Comparison of ENCODE assay signal across 8 cellular contexts in genomic region chr19:15379083-15379995, GRCh38. TPM values are rescaled to one million over a fixed set of nuclear protein-coding genes. Genes with fewer than 3 reads are reported as not detected.
A peak's percentile ranks its signal among the peaks of the same experiment; 100 is the strongest.
DNase-seq lines count a peak whose midpoint lies in the region; ATAC-seq and TF ChIP-seq lines count a peak whose summit lies in the region.

AKAP8 (minus strand) TSS chr19:15379787; CDS start chr19:15379731, 56 bp downstream.

- H3K9me3 ChIP-seq in CD4-positive, alpha-beta T cell (ENCODE audit: control insufficient read depth, low read length), result no peaks in the 10 kb centered on the region
- H3K9me3 ChIP-seq in liver (ENCODE audit: control insufficient read depth in 4 of 4, low read length in 3 of 4), result no peaks in the 10 kb centered on the region

- peaks cover 18 to 44% (median 35%) of the 10 kb centered on the region in 4 donors for H3K4me1 ChIP-seq in liver (ENCODE audit: control insufficient read depth in 4 of 4, insufficient read depth in 4 of 4, low read length in 3 of 4)

- peak within 1 kb of the TSS; percentile 97 for H3K27ac Mint-ChIP-seq in CD4-positive, alpha-beta T cell
- peak within 1 kb of the TSS; percentile 96 for H3K27ac Mint-ChIP-seq in activated CD4-positive, alpha-beta memory T cell treated with anti-CD3 and anti-CD28 coated beads for 36 hours

- H3K9me3 Mint-ChIP-seq in CD4-positive, alpha-beta T cell, result no peaks in the 10 kb centered on the region
- H3K9me3 Mint-ChIP-seq in activated CD4-positive, alpha-beta memory T cell treated with anti-CD3 and anti-CD28 coated beads for 36 hours, result no peaks in the 10 kb centered on the region

- peaks cover 48% of the 10 kb centered on the region for H3K4me1 Mint-ChIP-seq in CD4-positive, alpha-beta T cell (ENCODE audit: low read depth)
- peaks cover 42% of the 10 kb centered on the region for H3K4me1 Mint-ChIP-seq in activated CD4-positive, alpha-beta memory T cell treated with anti-CD3 and anti-CD28 coated beads for 36 hours (ENCODE audit: low read depth)

- POLR2A ChIA-PET in CD4-positive, alpha-beta T cell (lab: Charles Lee), result interaction anchor here (0.6 to 4.6 kb wide), 54 partner anchors 8 to 1847 kb away, joined by 3 to 208 read pairs (median 5); partner anchors contain the start of genes AKAP8L, AP1M1, ASF1B and BRD4
- POLR2A ChIA-PET in activated CD4-positive, alpha-beta memory T cell treated with anti-CD3 and anti-CD28 coated beads for 36 hours (lab: Charles Lee), result interaction anchor here (0.5 to 3.6 kb wide), 26 partner anchors 18 to 180 kb away, joined by 3 to 51 read pairs (median 4); partner anchors contain the start of genes AKAP8L and BRD4

- H3K4me3 Mint-ChIP-seq in CD4-positive, alpha-beta T cell, result peak within 1 kb of the TSS; percentile 100
- H3K4me3 Mint-ChIP-seq in activated CD4-positive, alpha-beta memory T cell treated with anti-CD3 and anti-CD28 coated beads for 36 hours, result peak within 1 kb of the TSS; percentile 95

- intact Hi-C loops in CD4-positive, alpha-beta T cell (cut with DNase I, micrococcal nuclease), result loop anchor here (1.0 to 5.0 kb wide), 8 partner anchors 40 to 177 kb away; partner anchors contain the start of gene BRD4 (in 1 of the 2)
- intact Hi-C loops in activated CD4-positive, alpha-beta memory T cell treated with anti-CD3 and anti-CD28 coated beads for 36 hours (cut with micrococcal nuclease), result loop anchor here (1.0 to 5.0 kb wide), 4 partner anchors 40 to 254 kb away; a partner anchor contains a TSS

- peaks cover 0 to 5% (median 2%) of the 10 kb centered on the region in 4 donors for H3K36me3 ChIP-seq in liver (ENCODE audit: control insufficient read depth in 4 of 4, insufficient read depth in 3 of 4, low read depth in 1 of 4, low read length in 3 of 4)

- TF ChIP-seq CTCF in CD4-positive, alpha-beta T cell (IDR thresholded peaks at IDR 0.05), result no peak
- TF ChIP-seq CTCF in liver (IDR thresholded peaks at IDR 0.05; ENCODE audit: low read depth, low read length, missing input control), result no peak

- H3K27me3 Mint-ChIP-seq in CD4-positive, alpha-beta T cell, result no peaks in the 10 kb centered on the region
- peaks cover 2% of the 10 kb centered on the region for H3K27me3 Mint-ChIP-seq in activated CD4-positive, alpha-beta memory T cell treated with anti-CD3 and anti-CD28 coated beads for 36 hours

- H3K36me3 Mint-ChIP-seq in CD4-positive, alpha-beta T cell (ENCODE audit: low read depth), result peaks cover 24% of the 10 kb centered on the region
- H3K36me3 Mint-ChIP-seq in activated CD4-positive, alpha-beta memory T cell treated with anti-CD3 and anti-CD28 coated beads for 36 hours, result peaks cover 6% of the 10 kb centered on the region

- H3K4me3 ChIP-seq in liver (ENCODE audit: low read depth in 1 of 3, low read length in 3 of 3), result peak within 1 kb of the TSS; percentile 85 to 98 (median 96)

- CTCF ChIA-PET in CD4-positive, alpha-beta T cell (lab: Charles Lee), result interaction anchor here (1.6 to 3.8 kb wide), 3 partner anchors 40 to 202 kb away, joined by 5 to 34 read pairs (median 15); partner anchors contain the start of gene AKAP8L
- CTCF ChIA-PET in activated CD4-positive, alpha-beta memory T cell treated with anti-CD3 and anti-CD28 coated beads for 36 hours (lab: Charles Lee), result interaction anchor here (0.8 to 6.0 kb wide), 16 partner anchors 39 to 287 kb away, joined by 3 to 57 read pairs (median 4); partner anchors contain the start of gene AKAP8L

- peak within 1 kb of the TSS; percentile 96 for H3K27ac ChIP-seq in CD4-positive, alpha-beta T cell (ENCODE audit: low read depth, low read length)
- H3K27ac ChIP-seq in liver (ENCODE audit: low read depth in 1 of 2, low read length in 2 of 2), result peak within 1 kb of the TSS; percentile 92 to 98

- peak; percentile 90 for ATAC-seq in CD4-positive, alpha-beta T cell (ENCODE audit: poor library complexity)
- ATAC-seq in GM19455 (IDR thresholded peaks at IDR 0.05; ENCODE audit: unreplicated experiment), result peak; percentile 72

- no peaks in the 10 kb centered on the region for H3K27me3 ChIP-seq in CD4-positive, alpha-beta T cell (ENCODE audit: control insufficient read depth, insufficient read depth, low read length)
- H3K27me3 ChIP-seq in liver (ENCODE audit: control insufficient read depth in 4 of 4, insufficient read depth in 4 of 4, low read length in 3 of 4), result no peaks in the 10 kb centered on the region

- WGBS in liver, result under 1% methylated on average over 111 of the region's 111 CpGs

- DNase-seq in CD4-positive, alpha-beta T cell, result peak; percentile 96 to 99 (median 98)
- peak; percentile 99 for DNase-seq in HK-2 (ENCODE audit: unreplicated experiment)
- DNase-seq in NCI-H82 treated with DMSO at 0.1 percent for 48 hours (lab: John Stamatoyannopoulos, UW; ENCODE audit: unreplicated experiment), result peak; percentile 97
- DNase-seq in activated CD4-positive, alpha-beta memory T cell treated with anti-CD3 and anti-CD28 coated beads for 36 hours, result peak; percentile 99
- peak; percentile 95 to 99 for DNase-seq in dermis microvascular lymphatic vessel endothelial cell (ENCODE audit: low read depth in 2 of 2)
- peak; percentile 98 for DNase-seq in stimulated activated CD4-positive, alpha-beta T cell treated with anti-CD3 and anti-CD28 coated beads, Interleukin-4, amount 100 ng/mL, for 1 hour

- TF ChIP-seq RAD21 in liver (IDR thresholded peaks at IDR 0.05), result no peak

- peak within 1 kb of the TSS; percentile 82 to 92 for H3K9ac ChIP-seq in liver (ENCODE audit: low read depth in 1 of 2, low read length in 2 of 2)

TF ChIP-seq in liver, 16 proteins besides CTCF, POLR2A, EP300 and RAD21:
- TF ChIP-seq NR2F2 (IDR thresholded peaks at IDR 0.05) (no peak), SP1 (IDR thresholded peaks at IDR 0.05) (peak; percentile 52), YY1 (IDR thresholded peaks at IDR 0.05) (peak; percentile 94), REST (IDR thresholded peaks at IDR 0.05) (no peak)

RNA-seq across cellular contexts. Expression of gene AKAP8, which starts in this region (rescaled TPM):
- total RNA-seq in CD4-positive, alpha-beta T cell, result 10 to 100 TPM; 87.5 to 90.1 TPM
- total RNA-seq in activated CD4-positive, alpha-beta memory T cell treated with anti-CD3 and anti-CD28 coated beads for 36 hours, result 10 to 100 TPM; 31.5 to 37.2 TPM
- total RNA-seq in dermis microvascular lymphatic vessel endothelial cell (12.8 and 13.9 TPM in 2 replicates), liver (10 to 100 TPM; 12.0 to 12.4 TPM)
- polyA plus RNA-seq in liver, result 1 to 10 TPM; 7.5 to 7.7 TPM

Comparison
In these comparisons a context has a peak if more than half of its experiments do, and no peak if none do; other contexts are left out.
1. Peak in every context shown above with its lines: DNase-seq, ATAC-seq, H3K4me3 ChIP-seq and H3K27ac ChIP-seq.